1 cellular context compared by ENCODE assay signal in the genomic region with DNA sequence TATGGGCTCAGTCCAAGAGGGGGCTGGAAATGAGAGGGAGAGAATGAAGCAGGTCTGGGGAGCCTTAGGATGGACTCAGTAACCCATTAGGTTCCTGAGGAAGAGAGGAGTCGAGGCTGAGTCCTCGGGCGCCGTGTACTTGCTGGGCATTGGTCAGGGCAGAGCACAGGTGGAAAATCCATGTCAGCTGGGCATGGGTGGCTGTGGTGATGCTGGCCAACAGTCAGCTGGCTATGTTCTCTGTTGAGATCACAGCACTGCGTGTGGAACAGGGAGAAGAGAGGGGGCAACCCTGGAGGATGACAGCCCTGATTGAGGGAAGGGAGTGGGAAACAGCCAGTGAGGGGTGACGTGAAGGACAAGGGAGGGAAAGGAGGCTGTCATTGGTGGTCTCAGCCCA.
TF ChIP-seq lines count a peak whose summit lies in the region.

No MANE protein-coding gene starts in this region.

TF ChIP-seq in WTC11, 78 proteins besides CTCF, POLR2A, EP300 and RAD21 (continued from another document):
- TF ChIP-seq, protein P1, sequence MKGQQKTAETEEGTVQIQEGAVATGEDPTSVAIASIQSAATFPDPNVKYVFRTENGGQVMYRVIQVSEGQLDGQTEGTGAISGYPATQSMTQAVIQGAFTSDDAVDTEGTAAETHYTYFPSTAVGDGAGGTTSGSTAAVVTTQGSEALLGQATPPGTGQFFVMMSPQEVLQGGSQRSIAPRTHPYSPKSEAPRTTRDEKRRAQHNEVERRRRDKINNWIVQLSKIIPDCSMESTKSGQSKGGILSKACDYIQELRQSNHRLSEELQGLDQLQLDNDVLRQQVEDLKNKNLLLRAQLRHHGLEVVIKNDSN (CRISPR knock-in tag; IDR thresholded peaks at IDR 0.05), result no peak
- TF ChIP-seq, protein P2, sequence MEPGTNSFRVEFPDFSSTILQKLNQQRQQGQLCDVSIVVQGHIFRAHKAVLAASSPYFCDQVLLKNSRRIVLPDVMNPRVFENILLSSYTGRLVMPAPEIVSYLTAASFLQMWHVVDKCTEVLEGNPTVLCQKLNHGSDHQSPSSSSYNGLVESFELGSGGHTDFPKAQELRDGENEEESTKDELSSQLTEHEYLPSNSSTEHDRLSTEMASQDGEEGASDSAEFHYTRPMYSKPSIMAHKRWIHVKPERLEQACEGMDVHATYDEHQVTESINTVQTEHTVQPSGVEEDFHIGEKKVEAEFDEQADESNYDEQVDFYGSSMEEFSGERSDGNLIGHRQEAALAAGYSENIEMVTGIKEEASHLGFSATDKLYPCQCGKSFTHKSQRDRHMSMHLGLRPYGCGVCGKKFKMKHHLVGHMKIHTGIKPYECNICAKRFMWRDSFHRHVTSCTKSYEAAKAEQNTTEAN (CRISPR knock-in tag; IDR thresholded peaks at IDR 0.05), result no peak
- TF ChIP-seq, protein P3, sequence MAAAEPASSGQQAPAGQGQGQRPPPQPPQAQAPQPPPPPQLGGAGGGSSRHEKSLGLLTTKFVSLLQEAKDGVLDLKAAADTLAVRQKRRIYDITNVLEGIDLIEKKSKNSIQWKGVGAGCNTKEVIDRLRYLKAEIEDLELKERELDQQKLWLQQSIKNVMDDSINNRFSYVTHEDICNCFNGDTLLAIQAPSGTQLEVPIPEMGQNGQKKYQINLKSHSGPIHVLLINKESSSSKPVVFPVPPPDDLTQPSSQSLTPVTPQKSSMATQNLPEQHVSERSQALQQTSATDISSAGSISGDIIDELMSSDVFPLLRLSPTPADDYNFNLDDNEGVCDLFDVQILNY (CRISPR knock-in tag; IDR thresholded peaks at IDR 0.05), result no peak
